In the genomic region with DNA sequence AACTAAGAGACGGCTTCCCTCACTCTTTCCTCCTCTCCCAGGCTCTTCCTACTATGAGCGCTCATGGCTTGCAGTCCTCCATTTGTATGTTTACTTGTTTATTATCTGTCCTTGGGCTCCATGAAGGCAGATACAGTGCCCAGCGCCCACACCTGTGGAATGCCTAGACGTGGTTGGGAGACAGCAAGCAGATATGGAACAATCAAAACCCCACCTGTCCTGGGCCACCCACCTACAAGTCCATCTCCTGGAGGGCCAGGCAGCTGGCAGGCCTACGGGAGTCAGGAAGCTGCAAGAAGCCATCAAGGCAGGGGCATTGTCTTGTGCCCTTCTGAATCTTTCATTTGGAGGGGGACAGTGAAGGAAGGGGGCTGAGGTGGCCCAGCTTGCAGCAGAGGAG, we compare ENCODE assay signal across 12 cellular contexts.
DNase-seq lines count a peak whose midpoint lies in the region; ATAC-seq, FAIRE-seq and TF ChIP-seq lines count a peak whose summit lies in the region.
"Had no signal": no experiment of that assay in that cellular context is flagged by ENCODE, and none has a peak within 500 bp of the region (broad histone marks: within the 10 kb centered on the region; RNA-seq: fewer than 3 reads in every experiment).

No MANE protein-coding gene starts in this region.

- no peak for TF ChIP-seq CTCF in kidney (IDR thresholded peaks at IDR 0.05; ENCODE audit: borderline replicate concordance, extremely low read depth, insufficient read depth)

- intact Hi-C loops in kidney (cut with DNase I) (no loop called here), head of caudate nucleus (cut with DNase I) (loop anchor here (5.0 kb wide), 1 partner anchor 76 kb away; no protein-coding TSS in a partner anchor)

- peaks cover 36% of the 10 kb centered on the region in 2 donors for H3K4me1 ChIP-seq in kidney (ENCODE audit: control insufficient read depth in 1 of 2, insufficient read depth in 1 of 2, low read depth in 1 of 2, low read length in 2 of 2)

- H3K36me3 ChIP-seq in kidney (ENCODE audit: control insufficient read depth in 1 of 2, insufficient read depth in 2 of 2, low read length in 2 of 2), result no peaks in the 10 kb centered on the region
- H3K36me3 ChIP-seq: thyroid gland had no signal

- peak overlapping the region; percentile 81 for H3K4me3 Mint-ChIP-seq in activated naive CD4-positive, alpha-beta T cell treated with anti-CD3 and anti-CD28 coated beads, Interleukin-2, amount 50 U/mL, for 24 hours
- no peak overlapping the region for H3K4me3 Mint-ChIP-seq in activated naive CD4-positive, alpha-beta T cell treated with anti-CD3 and anti-CD28 coated beads, Interleukin-2, amount 10 ng/mL, durations not matched to agents 7 days and 5 days
- H3K4me3 Mint-ChIP-seq in activated T-helper 17 cell treated with anti-CD3 and anti-CD28 coated beads, Interleukin-2, amount 50 U/mL, for 72 hours, result peak overlapping the region; percentile 67

- H3K36me3 Mint-ChIP-seq in activated naive CD4-positive, alpha-beta T cell treated with anti-CD3 and anti-CD28 coated beads, Interleukin-2, amount 50 U/mL, for 24 hours, result no peaks in the 10 kb centered on the region
- H3K36me3 Mint-ChIP-seq in activated naive CD4-positive, alpha-beta T cell treated with anti-CD3 and anti-CD28 coated beads, Interleukin-2, amount 10 ng/mL, durations not matched to agents 7 days and 5 days, result peaks cover 38% of the 10 kb centered on the region
- no peaks in the 10 kb centered on the region for H3K36me3 Mint-ChIP-seq in activated T-helper 17 cell treated with anti-CD3 and anti-CD28 coated beads, Interleukin-2, amount 50 U/mL, for 72 hours (ENCODE audit: low read depth)

- H3K4me3 ChIP-seq in kidney (ENCODE audit: low read length in 2 of 2), result peak overlapping the region in 1 of 2 donors; percentile 59

- no peaks in the 10 kb centered on the region for H3K9me3 ChIP-seq in kidney (ENCODE audit: control insufficient read depth in 1 of 2, low read length in 2 of 2)
- H3K9me3 ChIP-seq: thyroid gland had no signal

- H3K4me1 Mint-ChIP-seq in activated naive CD4-positive, alpha-beta T cell treated with anti-CD3 and anti-CD28 coated beads, Interleukin-2, amount 50 U/mL, for 24 hours, result peaks cover 67% of the 10 kb centered on the region
- peaks cover 46% of the 10 kb centered on the region for H3K4me1 Mint-ChIP-seq in activated naive CD4-positive, alpha-beta T cell treated with anti-CD3 and anti-CD28 coated beads, Interleukin-2, amount 10 ng/mL, durations not matched to agents 7 days and 5 days
- peaks cover 45% of the 10 kb centered on the region for H3K4me1 Mint-ChIP-seq in activated T-helper 17 cell treated with anti-CD3 and anti-CD28 coated beads, Interleukin-2, amount 50 U/mL, for 72 hours

- CTCF ChIA-PET in activated naive CD4-positive, alpha-beta T cell treated with anti-CD3 and anti-CD28 coated beads, Interleukin-2, amount 10 ng/mL, durations not matched to agents 7 days and 5 days (lab: Charles Lee), result interaction anchor here (3.1 kb wide), 1 partner anchor 15 kb away, joined by 20 read pairs; no protein-coding TSS in a partner anchor

- no peak for FAIRE-seq in kidney (lab: Jason Lieb, UNC)

- H3K27ac ChIP-seq in kidney (ENCODE audit: low read depth in 2 of 2, low read length in 2 of 2) (no peak overlapping the region), temporal lobe (ENCODE audit: low read depth, low read length) (peak overlapping the region; percentile 27)
- H3K27ac ChIP-seq: thyroid gland had no signal

- no peak for DNase-seq in activated naive CD4-positive, alpha-beta T cell treated with anti-CD3 and anti-CD28 coated beads, Interleukin-2, amount 10 ng/mL, durations not matched to agents 7 days and 5 days
- peak; percentile 70 for DNase-seq in kidney
- no peak for DNase-seq in head of caudate nucleus
- DNase-seq in NCI-H345 (lab: John Stamatoyannopoulos, UW), result no peak
- DNase-seq: activated CD4-positive, alpha-beta T cell treated with anti-CD3 and anti-CD28 coated beads for 1 hour; activated naive CD8-positive, alpha-beta T cell treated with anti-CD3 and anti-CD28 coated beads, Interleukin-2, amount 10 ng/mL, durations not matched to agents 7 days and 5 days; foreskin melanocyte; thyroid gland had no signal

- H3K9me3 Mint-ChIP-seq in activated naive CD4-positive, alpha-beta T cell treated with anti-CD3 and anti-CD28 coated beads, Interleukin-2, amount 50 U/mL, for 24 hours, result no peaks in the 10 kb centered on the region
- no peaks in the 10 kb centered on the region for H3K9me3 Mint-ChIP-seq in activated naive CD4-positive, alpha-beta T cell treated with anti-CD3 and anti-CD28 coated beads, Interleukin-2, amount 10 ng/mL, durations not matched to agents 7 days and 5 days
- H3K9me3 Mint-ChIP-seq in activated T-helper 17 cell treated with anti-CD3 and anti-CD28 coated beads, Interleukin-2, amount 50 U/mL, for 72 hours, result no peaks in the 10 kb centered on the region
- H3K9me3 Mint-ChIP-seq: activated naive CD8-positive, alpha-beta T cell treated with anti-CD3 and anti-CD28 coated beads, Interleukin-2, amount 10 ng/mL, durations not matched to agents 7 days and 5 days had no signal

- no peak overlapping the region for H3K9ac ChIP-seq in kidney (ENCODE audit: low read length in 2 of 2)

- no peak overlapping the region for H3K27ac Mint-ChIP-seq in activated naive CD4-positive, alpha-beta T cell treated with anti-CD3 and anti-CD28 coated beads, Interleukin-2, amount 50 U/mL, for 24 hours
- no peak overlapping the region for H3K27ac Mint-ChIP-seq in activated naive CD4-positive, alpha-beta T cell treated with anti-CD3 and anti-CD28 coated beads, Interleukin-2, amount 10 ng/mL, durations not matched to agents 7 days and 5 days
- H3K27ac Mint-ChIP-seq in activated T-helper 17 cell treated with anti-CD3 and anti-CD28 coated beads, Interleukin-2, amount 50 U/mL, for 72 hours, result peak overlapping the region; percentile 11

- H3K27me3 Mint-ChIP-seq in activated naive CD4-positive, alpha-beta T cell treated with anti-CD3 and anti-CD28 coated beads, Interleukin-2, amount 50 U/mL, for 24 hours, result no peaks in the 10 kb centered on the region
- peaks cover 8% of the 10 kb centered on the region for H3K27me3 Mint-ChIP-seq in activated naive CD4-positive, alpha-beta T cell treated with anti-CD3 and anti-CD28 coated beads, Interleukin-2, amount 10 ng/mL, durations not matched to agents 7 days and 5 days
- H3K27me3 Mint-ChIP-seq in activated T-helper 17 cell treated with anti-CD3 and anti-CD28 coated beads, Interleukin-2, amount 50 U/mL, for 72 hours, result no peaks in the 10 kb centered on the region

- ATAC-seq in activated T-helper 17 cell treated with anti-CD3 and anti-CD28 coated beads, Interleukin-2, amount 50 U/mL, for 72 hours (replicated peaks), result no peak
- no peak for ATAC-seq in HG02623 (IDR thresholded peaks at IDR 0.05; ENCODE audit: unreplicated experiment)
